In the genomic region with DNA sequence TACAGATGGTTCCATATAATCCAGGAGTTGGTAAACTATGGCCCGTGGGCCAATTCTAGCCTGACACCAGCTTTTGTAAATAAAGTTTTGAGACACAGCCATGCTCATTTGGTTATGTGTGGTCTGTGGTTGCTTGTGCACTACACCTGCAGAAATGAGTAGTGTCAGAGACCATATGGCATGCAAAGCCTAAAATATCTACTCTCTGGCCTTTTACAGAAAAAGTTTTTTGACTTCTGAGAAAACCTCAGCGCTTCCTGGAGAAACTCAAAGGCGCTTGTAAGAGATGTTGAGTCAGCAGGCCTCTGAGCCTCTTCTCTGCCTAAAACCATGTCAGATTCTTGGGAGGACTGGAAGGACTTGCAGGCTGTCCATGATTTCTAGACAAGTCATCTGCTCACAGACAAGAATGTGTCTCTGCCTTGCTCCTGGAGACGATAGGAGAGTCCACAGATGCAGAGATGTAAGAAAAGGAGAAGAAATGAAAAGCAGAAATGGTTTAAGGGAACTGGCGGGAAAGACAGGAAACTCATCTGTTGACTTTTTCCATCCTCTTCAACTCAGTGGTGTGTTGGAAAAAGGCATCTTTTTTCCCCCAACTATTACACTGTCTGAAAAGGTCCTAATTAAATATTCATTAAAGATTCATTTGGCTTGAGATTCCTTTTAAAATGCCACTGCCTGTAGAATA, we compare ENCODE assay signal across 8 cellular contexts.
DNase-seq lines count a peak whose midpoint lies in the region; ATAC-seq lines count a peak whose summit lies in the region.

No MANE protein-coding gene starts in this region.

- peak; percentile 88 for ATAC-seq in HG03342 (IDR thresholded peaks at IDR 0.05; ENCODE audit: unreplicated experiment)

- DNase-seq in stimulated activated CD4-positive, alpha-beta T cell treated with anti-CD3 and anti-CD28 coated beads, Interleukin-12 subunit alpha, Interleukin-12 subunit beta, amount 100 ng/mL, for 24 hours (ENCODE audit: low read depth in 2 of 2), result peak; percentile 30 to 32
- no peak for DNase-seq in stimulated activated CD4-positive, alpha-beta T cell treated with anti-CD3 and anti-CD28 coated beads, Interleukin-4, amount 100 ng/mL, for 1 hour
- DNase-seq in activated CD4-positive, alpha-beta T cell treated with anti-CD3 and anti-CD28 coated beads, Interleukin-2, amount 50 U/mL, for 1 hour, result peak; percentile 25
- peak; percentile 44 to 48 for DNase-seq in stimulated activated CD4-positive, alpha-beta T cell treated with anti-CD3 and anti-CD28 coated beads, Interleukin-15, amount 100 ng/mL, for 48 hours (ENCODE audit: low read depth in 2 of 2)
- no peak for DNase-seq in NCI-H1436 treated with DMSO at 0.1 percent for 48 hours (lab: John Stamatoyannopoulos, UW)
- DNase-seq in GM03348 (ENCODE audit: low spot score), result no peak
- DNase-seq in NCI-H510A (lab: John Stamatoyannopoulos, UW), result no peak

Comparison
In these comparisons a context has a peak if more than half of its experiments do, and no peak if none do; other contexts are left out.
1. DNase-seq: peak in stimulated activated CD4-positive, alpha-beta T cell treated with anti-CD3 and anti-CD28 coated beads, Interleukin-12 subunit alpha, Interleukin-12 subunit beta, amount 100 ng/mL, for 24 hours (2 of 2), activated CD4-positive, alpha-beta T cell treated with anti-CD3 and anti-CD28 coated beads, Interleukin-2, amount 50 U/mL, for 1 hour (single experiment) and stimulated activated CD4-positive, alpha-beta T cell treated with anti-CD3 and anti-CD28 coated beads, Interleukin-15, amount 100 ng/mL, for 48 hours (2 of 2); none in stimulated activated CD4-positive, alpha-beta T cell treated with anti-CD3 and anti-CD28 coated beads, Interleukin-4, amount 100 ng/mL, for 1 hour (single experiment), NCI-H1436 treated with DMSO at 0.1 percent for 48 hours (single experiment), GM03348 (single experiment) and NCI-H510A (single experiment).